ENCODE assay signal across 1 cellular context in the genomic region with DNA sequence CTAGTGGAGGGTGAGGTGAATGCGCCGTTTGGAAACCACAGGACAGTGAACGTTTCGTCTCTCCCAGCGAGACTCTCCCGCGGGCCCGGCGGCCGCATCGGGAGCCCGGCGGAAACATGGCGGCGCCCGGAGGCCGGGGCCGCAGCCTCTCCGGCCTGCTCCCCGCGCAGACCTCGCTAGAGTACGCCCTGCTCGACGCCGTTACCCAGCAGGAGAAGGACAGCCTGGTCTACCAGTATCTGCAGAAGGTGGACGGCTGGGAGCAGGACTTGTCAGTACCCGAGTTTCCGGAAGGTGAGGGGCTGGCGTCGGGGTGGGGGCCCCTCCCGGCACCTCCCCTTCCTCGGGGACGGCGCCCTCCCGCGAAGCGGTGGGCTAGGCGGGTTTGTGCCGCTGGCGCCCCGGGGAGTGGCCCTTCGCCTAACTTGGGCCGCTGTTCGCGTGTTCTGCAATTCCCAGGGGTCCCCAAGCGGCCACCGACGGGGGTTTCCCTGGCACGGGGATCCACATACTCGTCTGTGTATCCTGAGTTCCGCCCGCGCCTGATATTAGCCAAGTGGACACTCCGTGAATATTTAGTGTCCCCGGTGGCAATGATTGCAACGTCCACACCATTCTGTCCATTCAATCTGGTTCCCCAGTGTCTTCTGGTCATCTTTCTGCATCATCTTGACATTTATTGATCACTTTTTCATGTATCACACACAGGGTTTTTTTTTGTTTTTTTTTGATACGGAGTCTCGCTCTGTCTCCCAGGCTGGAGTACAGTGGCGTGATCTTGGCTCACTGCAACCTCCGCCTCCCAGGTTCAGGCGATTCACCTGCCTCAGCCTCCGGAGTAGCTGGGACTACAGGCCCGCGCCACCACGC.
TF ChIP-seq lines count a peak whose summit lies in the region.

No MANE protein-coding gene starts in this region.

TF ChIP-seq in HepG2, 621 proteins besides CTCF, POLR2A, EP300 and RAD21 (continued from another document and continues in another):
- TF ChIP-seq TBX3 (IDR thresholded peaks at IDR 0.05; ENCODE audit: borderline replicate concordance) (no peak), HNF4A (CRISPR knock-in tag; IDR thresholded peaks at IDR 0.05) (no peak), NBN (conservative IDR thresholded peaks at IDR 0.05) (no peak), TP53 (CRISPR knock-in tag; conservative IDR thresholded peaks at IDR 0.05) (no peak), SMC3 (IDR thresholded peaks at IDR 0.05; ENCODE audit: low read length) (no peak), ZNF879 (CRISPR knock-in tag; IDR thresholded peaks at IDR 0.05) (no peak), ZNF205 (CRISPR knock-in tag; IDR thresholded peaks at IDR 0.05) (no peak), ZNF557 (CRISPR knock-in tag; IDR thresholded peaks at IDR 0.05) (peak; percentile 61; the same call in 1 of the 2 replicates), RCOR2 (CRISPR knock-in tag; IDR thresholded peaks at IDR 0.05) (no peak), RXRA (CRISPR knock-in tag; IDR thresholded peaks at IDR 0.05) (peak; percentile 56; the same call in 1 of the 2 replicates), SNAPC2 (CRISPR knock-in tag; IDR thresholded peaks at IDR 0.05) (no peak), MIER3 (CRISPR knock-in tag; IDR thresholded peaks at IDR 0.05; ENCODE audit: borderline replicate concordance) (no peak), NR2C2 (CRISPR knock-in tag; IDR thresholded peaks at IDR 0.05; ENCODE audit: borderline replicate concordance) (no peak), MBD4 (IDR thresholded peaks at IDR 0.05; ENCODE audit: borderline replicate concordance, low read length) (no peak), AGO1 (IDR thresholded peaks at IDR 0.05; ENCODE audit: low read depth, low read length, poor library complexity, severe bottlenecking) (peak; percentile 46), ONECUT2 (CRISPR knock-in tag; IDR thresholded peaks at IDR 0.05) (no peak), ZNF253 (CRISPR knock-in tag; IDR thresholded peaks at IDR 0.05; ENCODE audit: borderline replicate concordance) (no peak), U2AF1 (optimal IDR thresholded peaks at IDR 0.05; ENCODE audit: low read depth, low read length) (no peak), TGIF2 (CRISPR knock-in tag; IDR thresholded peaks at IDR 0.05) (no peak), ZNF484 (CRISPR knock-in tag; IDR thresholded peaks at IDR 0.05; ENCODE audit: borderline replicate concordance, low read depth) (no peak), ZNF234 (CRISPR knock-in tag; conservative IDR thresholded peaks at IDR 0.05) (peak; percentile 58; the same call in 1 of the 2 replicates), FIP1L1 (IDR thresholded peaks at IDR 0.05; ENCODE audit: borderline replicate concordance, insufficient read depth, low read depth, low read length) (no peak), MED13 (CRISPR knock-in tag; IDR thresholded peaks at IDR 0.05) (no peak), PCBP1 (IDR thresholded peaks at IDR 0.05; ENCODE audit: borderline replicate concordance, low read depth, low read length) (no peak), ZMYM3 (CRISPR knock-in tag; IDR thresholded peaks at IDR 0.05) (no peak), ZNF839 (CRISPR knock-in tag; IDR thresholded peaks at IDR 0.05; ENCODE audit: borderline replicate concordance) (no peak), TOPORS (CRISPR knock-in tag; IDR thresholded peaks at IDR 0.05) (no peak), FOXK2 (IDR thresholded peaks at IDR 0.05) (no peak), KDM1A (CRISPR knock-in tag; IDR thresholded peaks at IDR 0.05) (no peak), PITX1 (CRISPR knock-in tag; IDR thresholded peaks at IDR 0.05) (no peak), HHEX (CRISPR knock-in tag; IDR thresholded peaks at IDR 0.05) (no peak)
- TF ChIP-seq, protein P1, sequence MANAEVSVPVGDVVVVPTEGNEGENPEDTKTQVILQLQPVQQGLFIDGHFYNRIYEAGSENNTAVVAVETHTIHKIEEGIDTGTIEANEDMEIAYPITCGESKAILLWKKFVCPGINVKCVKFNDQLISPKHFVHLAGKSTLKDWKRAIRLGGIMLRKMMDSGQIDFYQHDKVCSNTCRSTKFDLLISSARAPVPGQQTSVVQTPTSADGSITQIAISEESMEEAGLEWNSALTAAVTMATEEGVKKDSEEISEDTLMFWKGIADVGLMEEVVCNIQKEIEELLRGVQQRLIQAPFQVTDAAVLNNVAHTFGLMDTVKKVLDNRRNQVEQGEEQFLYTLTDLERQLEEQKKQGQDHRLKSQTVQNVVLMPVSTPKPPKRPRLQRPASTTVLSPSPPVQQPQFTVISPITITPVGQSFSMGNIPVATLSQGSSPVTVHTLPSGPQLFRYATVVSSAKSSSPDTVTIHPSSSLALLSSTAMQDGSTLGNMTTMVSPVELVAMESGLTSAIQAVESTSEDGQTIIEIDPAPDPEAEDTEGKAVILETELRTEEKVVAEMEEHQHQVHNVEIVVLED (CRISPR knock-in tag; IDR thresholded peaks at IDR 0.05; ENCODE audit: borderline replicate concordance) = no peak; the same call in 1 of the 2 replicates
- TF ChIP-seq, protein P2, sequence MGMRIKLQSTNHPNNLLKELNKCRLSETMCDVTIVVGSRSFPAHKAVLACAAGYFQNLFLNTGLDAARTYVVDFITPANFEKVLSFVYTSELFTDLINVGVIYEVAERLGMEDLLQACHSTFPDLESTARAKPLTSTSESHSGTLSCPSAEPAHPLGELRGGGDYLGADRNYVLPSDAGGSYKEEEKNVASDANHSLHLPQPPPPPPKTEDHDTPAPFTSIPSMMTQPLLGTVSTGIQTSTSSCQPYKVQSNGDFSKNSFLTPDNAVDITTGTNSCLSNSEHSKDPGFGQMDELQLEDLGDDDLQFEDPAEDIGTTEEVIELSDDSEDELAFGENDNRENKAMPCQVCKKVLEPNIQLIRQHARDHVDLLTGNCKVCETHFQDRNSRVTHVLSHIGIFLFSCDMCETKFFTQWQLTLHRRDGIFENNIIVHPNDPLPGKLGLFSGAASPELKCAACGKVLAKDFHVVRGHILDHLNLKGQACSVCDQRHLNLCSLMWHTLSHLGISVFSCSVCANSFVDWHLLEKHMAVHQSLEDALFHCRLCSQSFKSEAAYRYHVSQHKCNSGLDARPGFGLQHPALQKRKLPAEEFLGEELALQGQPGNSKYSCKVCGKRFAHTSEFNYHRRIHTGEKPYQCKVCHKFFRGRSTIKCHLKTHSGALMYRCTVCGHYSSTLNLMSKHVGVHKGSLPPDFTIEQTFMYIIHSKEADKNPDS (CRISPR knock-in tag; IDR thresholded peaks at IDR 0.05) = no peak
- TF ChIP-seq, protein P3, sequence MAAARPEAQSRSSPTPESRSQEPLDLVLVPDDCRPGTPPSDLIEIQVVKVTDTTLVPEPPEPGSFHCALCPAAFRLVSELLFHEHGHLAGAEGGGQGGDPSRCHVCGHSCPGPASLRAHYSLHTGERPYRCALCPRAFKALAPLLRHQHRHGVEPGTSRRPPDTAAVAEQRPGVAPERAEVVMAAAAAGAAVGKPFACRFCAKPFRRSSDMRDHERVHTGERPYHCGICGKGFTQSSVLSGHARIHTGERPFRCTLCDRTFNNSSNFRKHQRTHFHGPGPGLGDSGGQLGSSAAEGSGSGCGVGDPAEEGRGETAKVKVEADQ (CRISPR knock-in tag; IDR thresholded peaks at IDR 0.05; ENCODE audit: borderline replicate concordance) = no peak
- TF ChIP-seq, protein P4, sequence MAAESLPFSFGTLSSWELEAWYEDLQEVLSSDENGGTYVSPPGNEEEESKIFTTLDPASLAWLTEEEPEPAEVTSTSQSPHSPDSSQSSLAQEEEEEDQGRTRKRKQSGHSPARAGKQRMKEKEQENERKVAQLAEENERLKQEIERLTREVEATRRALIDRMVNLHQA (CRISPR knock-in tag; IDR thresholded peaks at IDR 0.05) = no peak
- TF ChIP-seq, protein P5, sequence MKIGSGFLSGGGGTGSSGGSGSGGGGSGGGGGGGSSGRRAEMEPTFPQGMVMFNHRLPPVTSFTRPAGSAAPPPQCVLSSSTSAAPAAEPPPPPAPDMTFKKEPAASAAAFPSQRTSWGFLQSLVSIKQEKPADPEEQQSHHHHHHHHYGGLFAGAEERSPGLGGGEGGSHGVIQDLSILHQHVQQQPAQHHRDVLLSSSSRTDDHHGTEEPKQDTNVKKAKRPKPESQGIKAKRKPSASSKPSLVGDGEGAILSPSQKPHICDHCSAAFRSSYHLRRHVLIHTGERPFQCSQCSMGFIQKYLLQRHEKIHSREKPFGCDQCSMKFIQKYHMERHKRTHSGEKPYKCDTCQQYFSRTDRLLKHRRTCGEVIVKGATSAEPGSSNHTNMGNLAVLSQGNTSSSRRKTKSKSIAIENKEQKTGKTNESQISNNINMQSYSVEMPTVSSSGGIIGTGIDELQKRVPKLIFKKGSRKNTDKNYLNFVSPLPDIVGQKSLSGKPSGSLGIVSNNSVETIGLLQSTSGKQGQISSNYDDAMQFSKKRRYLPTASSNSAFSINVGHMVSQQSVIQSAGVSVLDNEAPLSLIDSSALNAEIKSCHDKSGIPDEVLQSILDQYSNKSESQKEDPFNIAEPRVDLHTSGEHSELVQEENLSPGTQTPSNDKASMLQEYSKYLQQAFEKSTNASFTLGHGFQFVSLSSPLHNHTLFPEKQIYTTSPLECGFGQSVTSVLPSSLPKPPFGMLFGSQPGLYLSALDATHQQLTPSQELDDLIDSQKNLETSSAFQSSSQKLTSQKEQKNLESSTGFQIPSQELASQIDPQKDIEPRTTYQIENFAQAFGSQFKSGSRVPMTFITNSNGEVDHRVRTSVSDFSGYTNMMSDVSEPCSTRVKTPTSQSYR (CRISPR knock-in tag; IDR thresholded peaks at IDR 0.05; ENCODE audit: borderline replicate concordance) = no peak
- TF ChIP-seq, protein P6, sequence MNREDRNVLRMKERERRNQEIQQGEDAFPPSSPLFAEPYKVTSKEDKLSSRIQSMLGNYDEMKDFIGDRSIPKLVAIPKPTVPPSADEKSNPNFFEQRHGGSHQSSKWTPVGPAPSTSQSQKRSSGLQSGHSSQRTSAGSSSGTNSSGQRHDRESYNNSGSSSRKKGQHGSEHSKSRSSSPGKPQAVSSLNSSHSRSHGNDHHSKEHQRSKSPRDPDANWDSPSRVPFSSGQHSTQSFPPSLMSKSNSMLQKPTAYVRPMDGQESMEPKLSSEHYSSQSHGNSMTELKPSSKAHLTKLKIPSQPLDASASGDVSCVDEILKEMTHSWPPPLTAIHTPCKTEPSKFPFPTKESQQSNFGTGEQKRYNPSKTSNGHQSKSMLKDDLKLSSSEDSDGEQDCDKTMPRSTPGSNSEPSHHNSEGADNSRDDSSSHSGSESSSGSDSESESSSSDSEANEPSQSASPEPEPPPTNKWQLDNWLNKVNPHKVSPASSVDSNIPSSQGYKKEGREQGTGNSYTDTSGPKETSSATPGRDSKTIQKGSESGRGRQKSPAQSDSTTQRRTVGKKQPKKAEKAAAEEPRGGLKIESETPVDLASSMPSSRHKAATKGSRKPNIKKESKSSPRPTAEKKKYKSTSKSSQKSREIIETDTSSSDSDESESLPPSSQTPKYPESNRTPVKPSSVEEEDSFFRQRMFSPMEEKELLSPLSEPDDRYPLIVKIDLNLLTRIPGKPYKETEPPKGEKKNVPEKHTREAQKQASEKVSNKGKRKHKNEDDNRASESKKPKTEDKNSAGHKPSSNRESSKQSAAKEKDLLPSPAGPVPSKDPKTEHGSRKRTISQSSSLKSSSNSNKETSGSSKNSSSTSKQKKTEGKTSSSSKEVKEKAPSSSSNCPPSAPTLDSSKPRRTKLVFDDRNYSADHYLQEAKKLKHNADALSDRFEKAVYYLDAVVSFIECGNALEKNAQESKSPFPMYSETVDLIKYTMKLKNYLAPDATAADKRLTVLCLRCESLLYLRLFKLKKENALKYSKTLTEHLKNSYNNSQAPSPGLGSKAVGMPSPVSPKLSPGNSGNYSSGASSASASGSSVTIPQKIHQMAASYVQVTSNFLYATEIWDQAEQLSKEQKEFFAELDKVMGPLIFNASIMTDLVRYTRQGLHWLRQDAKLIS (CRISPR knock-in tag; IDR thresholded peaks at IDR 0.05) = no peak
- TF ChIP-seq, protein P7, sequence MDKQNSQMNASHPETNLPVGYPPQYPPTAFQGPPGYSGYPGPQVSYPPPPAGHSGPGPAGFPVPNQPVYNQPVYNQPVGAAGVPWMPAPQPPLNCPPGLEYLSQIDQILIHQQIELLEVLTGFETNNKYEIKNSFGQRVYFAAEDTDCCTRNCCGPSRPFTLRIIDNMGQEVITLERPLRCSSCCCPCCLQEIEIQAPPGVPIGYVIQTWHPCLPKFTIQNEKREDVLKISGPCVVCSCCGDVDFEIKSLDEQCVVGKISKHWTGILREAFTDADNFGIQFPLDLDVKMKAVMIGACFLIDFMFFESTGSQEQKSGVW (CRISPR knock-in tag; IDR thresholded peaks at IDR 0.05; ENCODE audit: borderline replicate concordance) = no peak
- TF ChIP-seq, protein P8, sequence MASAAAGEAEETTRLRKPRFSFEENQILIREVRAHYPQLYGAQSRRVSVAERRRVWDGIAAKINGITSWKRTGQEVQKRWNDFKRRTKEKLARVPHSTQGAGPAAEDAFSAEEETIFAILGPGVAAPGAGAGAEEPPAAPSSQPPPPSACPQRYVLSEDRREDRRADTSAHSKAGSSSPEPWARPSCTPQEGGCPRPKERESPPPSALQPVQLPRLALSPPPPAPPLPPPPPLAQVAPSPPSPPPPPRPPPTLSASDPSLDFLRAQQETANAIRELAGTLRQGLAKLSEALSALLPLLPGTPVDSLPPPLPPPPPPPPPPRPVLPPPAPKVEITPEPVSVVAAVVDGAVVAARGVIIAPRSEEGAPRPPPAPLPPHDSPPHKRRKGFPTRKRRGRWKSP (CRISPR knock-in tag; IDR thresholded peaks at IDR 0.05) = peak; percentile 59; the same call in 1 of the 2 replicates
- TF ChIP-seq, protein P9, sequence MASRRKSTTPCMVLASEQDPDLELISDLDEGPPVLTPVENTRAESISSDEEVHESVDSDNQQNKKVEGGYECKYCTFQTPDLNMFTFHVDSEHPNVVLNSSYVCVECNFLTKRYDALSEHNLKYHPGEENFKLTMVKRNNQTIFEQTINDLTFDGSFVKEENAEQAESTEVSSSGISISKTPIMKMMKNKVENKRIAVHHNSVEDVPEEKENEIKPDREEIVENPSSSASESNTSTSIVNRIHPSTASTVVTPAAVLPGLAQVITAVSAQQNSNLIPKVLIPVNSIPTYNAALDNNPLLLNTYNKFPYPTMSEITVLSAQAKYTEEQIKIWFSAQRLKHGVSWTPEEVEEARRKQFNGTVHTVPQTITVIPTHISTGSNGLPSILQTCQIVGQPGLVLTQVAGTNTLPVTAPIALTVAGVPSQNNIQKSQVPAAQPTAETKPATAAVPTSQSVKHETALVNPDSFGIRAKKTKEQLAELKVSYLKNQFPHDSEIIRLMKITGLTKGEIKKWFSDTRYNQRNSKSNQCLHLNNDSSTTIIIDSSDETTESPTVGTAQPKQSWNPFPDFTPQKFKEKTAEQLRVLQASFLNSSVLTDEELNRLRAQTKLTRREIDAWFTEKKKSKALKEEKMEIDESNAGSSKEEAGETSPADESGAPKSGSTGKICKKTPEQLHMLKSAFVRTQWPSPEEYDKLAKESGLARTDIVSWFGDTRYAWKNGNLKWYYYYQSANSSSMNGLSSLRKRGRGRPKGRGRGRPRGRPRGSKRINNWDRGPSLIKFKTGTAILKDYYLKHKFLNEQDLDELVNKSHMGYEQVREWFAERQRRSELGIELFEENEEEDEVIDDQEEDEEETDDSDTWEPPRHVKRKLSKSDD (CRISPR knock-in tag; IDR thresholded peaks at IDR 0.05; ENCODE audit: low read depth) = 0 out of 2 replicates have a peak, but pooled peaks have one; percentile 29
- TF ChIP-seq, protein P10, sequence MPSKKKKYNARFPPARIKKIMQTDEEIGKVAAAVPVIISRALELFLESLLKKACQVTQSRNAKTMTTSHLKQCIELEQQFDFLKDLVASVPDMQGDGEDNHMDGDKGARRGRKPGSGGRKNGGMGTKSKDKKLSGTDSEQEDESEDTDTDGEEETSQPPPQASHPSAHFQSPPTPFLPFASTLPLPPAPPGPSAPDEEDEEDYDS (CRISPR knock-in tag; IDR thresholded peaks at IDR 0.05) = no peak
